8 cellular contexts compared by ENCODE assay signal in the genomic region with DNA sequence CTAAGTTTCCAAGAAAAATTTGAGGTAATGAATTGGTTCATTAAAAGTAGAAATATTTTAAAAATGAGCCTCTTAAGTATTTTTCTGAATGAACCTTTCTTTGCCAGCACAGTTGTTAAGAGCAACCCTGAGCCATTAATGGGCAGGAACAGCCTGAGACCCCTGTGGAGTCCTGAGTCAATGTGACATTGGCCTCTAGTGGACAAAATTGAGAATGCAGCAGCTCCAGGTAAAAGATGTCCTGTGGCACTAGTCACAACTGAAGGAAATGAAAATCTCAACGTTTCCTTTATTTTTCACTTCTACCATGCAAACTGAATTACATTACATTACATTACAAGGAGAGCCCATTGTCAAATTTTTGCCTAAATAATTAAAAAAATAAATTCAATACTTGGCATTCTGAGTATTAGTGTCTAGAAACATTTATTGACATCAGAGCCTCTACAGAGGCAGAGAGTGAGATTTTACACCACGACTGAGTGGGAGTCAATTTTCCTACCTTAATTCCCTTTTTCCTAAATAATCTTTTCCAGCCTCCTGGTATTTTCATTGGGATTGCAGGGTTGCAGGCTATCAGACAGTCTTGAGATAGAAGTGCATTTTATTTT.
DNase-seq lines count a peak whose midpoint lies in the region; ATAC-seq, FAIRE-seq and TF ChIP-seq lines count a peak whose summit lies in the region.

No MANE protein-coding gene starts in this region.

- intact Hi-C loops in breast epithelium (cut with DNase I; ENCODE audit: low total_unique reads) = no loop called here

- H3K4me3 ChIP-seq in breast epithelium = no peak overlapping the region

- H3K27me3 ChIP-seq in breast epithelium = no peaks in the 10 kb centered on the region

- H3K27ac ChIP-seq in breast epithelium = no peak overlapping the region

- TF ChIP-seq POLR2A in breast epithelium (IDR thresholded peaks at IDR 0.05) = no peak

- no peaks in the 10 kb centered on the region for H3K9me3 ChIP-seq in breast epithelium

- H3K36me3 ChIP-seq in breast epithelium = no peaks in the 10 kb centered on the region

- FAIRE-seq in islet of Langerhans (lab: Jason Lieb, UNC) = peak; percentile 83

- ATAC-seq in GM18502 (IDR thresholded peaks at IDR 0.05; ENCODE audit: poor library complexity, unreplicated experiment) = peak; percentile 87
- peak; percentile 78 for ATAC-seq in HG02840 (IDR thresholded peaks at IDR 0.05; ENCODE audit: low FRiP score, unreplicated experiment)

- H3K4me1 ChIP-seq in breast epithelium = no peaks in the 10 kb centered on the region

- DNase-seq in AG08395 (ENCODE audit: low spot score) (peak; percentile 70), NCI-H128 (lab: John Stamatoyannopoulos, UW; ENCODE audit: unreplicated experiment) (peak; percentile 62), T-helper 1 cell (peak in 3 of 5 donors; percentile 6 to 39 (median 27)), breast epithelium (ENCODE audit: low spot score in 2 of 2) (peak in 1 of 2 donors; percentile 35)
- DNase-seq in stimulated activated CD4-positive, alpha-beta T cell treated with anti-CD3 and anti-CD28 coated beads, TNF-alpha, amount 100 ng/mL, for 24 hours (ENCODE audit: low read depth in 3 of 3) = peak; percentile 16 to 41 (median 31)

- peak; percentile 89 to 97 (median 94) for TF ChIP-seq CTCF in breast epithelium (IDR thresholded peaks at IDR 0.05)
